28 cellular contexts compared by ENCODE assay signal in the genomic region with DNA sequence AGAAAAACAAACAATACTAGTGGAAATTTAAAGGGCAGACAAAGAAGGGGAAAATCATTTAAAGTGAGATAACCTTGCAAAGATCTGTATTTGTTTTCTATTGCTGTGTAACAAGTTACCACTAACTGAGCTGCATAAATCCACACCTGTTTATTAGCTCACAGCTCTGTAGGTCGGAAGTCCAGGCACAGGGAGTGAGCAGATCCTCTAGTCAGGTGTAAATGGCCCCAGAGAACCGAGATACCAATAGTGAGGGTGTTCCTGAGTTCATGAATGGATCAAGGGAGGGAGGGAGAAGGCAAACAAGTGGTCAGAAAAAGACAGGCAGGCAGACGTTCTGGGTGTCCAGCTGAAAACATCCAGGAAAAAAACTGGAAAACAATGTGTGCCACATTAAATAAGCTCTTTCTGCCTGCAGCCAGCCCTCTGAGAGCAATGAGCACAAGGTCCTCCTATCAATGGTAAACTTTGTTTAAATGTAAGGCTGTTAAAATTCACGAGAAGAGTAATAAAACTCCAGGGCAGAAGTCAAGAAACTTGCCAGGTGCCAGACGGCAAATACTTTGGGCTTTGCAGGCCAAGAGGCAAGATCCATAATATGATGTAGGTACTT. TPM values are rescaled to one million over a fixed set of nuclear protein-coding genes. Genes with fewer than 3 reads are reported as not detected.
A peak's percentile ranks its signal among the peaks of the same experiment; 100 is the strongest.
DNase-seq lines count a peak whose midpoint lies in the region; ATAC-seq and TF ChIP-seq lines count a peak whose summit lies in the region.
"Had no signal": no experiment of that assay in that cellular context is flagged by ENCODE, and none has a peak within 500 bp of the region (broad histone marks: within the 10 kb centered on the region; RNA-seq: fewer than 3 reads in every experiment).

No MANE protein-coding gene starts in this region.

- H3K27me3 ChIP-seq in Peyer's patch: no peaks in the 10 kb centered on the region
- no peaks in the 10 kb centered on the region for H3K27me3 ChIP-seq in hepatocyte
- no peaks in the 10 kb centered on the region for H3K27me3 ChIP-seq in trophoblast cell (ENCODE audit: insufficient read depth, low read length)
- no peaks in the 10 kb centered on the region for H3K27me3 ChIP-seq in body of pancreas
- H3K27me3 ChIP-seq: heart left ventricle, stomach, thyroid gland had no signal

- H2BK5ac ChIP-seq in trophoblast cell (ENCODE audit: low read depth, low read length, poor library complexity): no peak overlapping the region

- H3K9ac ChIP-seq in trophoblast cell (ENCODE audit: low read length): no peak overlapping the region
- H3K9ac ChIP-seq: KMS-11 had no signal

- no peaks in the 10 kb centered on the region for H4K20me1 ChIP-seq in hepatocyte (ENCODE audit: insufficient read depth, poor library complexity, severe bottlenecking)

- H2AFZ ChIP-seq in hepatocyte (no peak overlapping the region), trophoblast cell (ENCODE audit: insufficient read depth, low read length, poor library complexity) (no peak overlapping the region)

- H3K27ac ChIP-seq in Peyer's patch (peak overlapping the region in 3 of 4 donors; percentile 29 to 75 (median 32)), hepatocyte (peak overlapping the region; percentile 62), trophoblast cell (ENCODE audit: low read depth, low read length) (no peak overlapping the region), body of pancreas (peak overlapping the region in 1 of 4 donors; percentile 7)
- H3K27ac ChIP-seq: heart left ventricle, KMS-11, stomach, thyroid gland had no signal

- no peak overlapping the region for H2BK12ac ChIP-seq in trophoblast cell (ENCODE audit: low read length)

- H2AK5ac ChIP-seq in trophoblast cell (ENCODE audit: low read length): no peak overlapping the region

- ATAC-seq in GM19463 (IDR thresholded peaks at IDR 0.05; ENCODE audit: unreplicated experiment): peak; percentile 28
- no peak for ATAC-seq in GM18505 (IDR thresholded peaks at IDR 0.05; ENCODE audit: unreplicated experiment)
- no peak for ATAC-seq in body of pancreas
- ATAC-seq: heart left ventricle, Right ventricle myocardium inferior had no signal

- H3K18ac ChIP-seq in trophoblast cell (ENCODE audit: low read length): no peak overlapping the region

- H4K8ac ChIP-seq in trophoblast cell (ENCODE audit: low read depth, low read length): no peak overlapping the region

- WGBS in hepatocyte (ENCODE audit: low lambda C conversion rate, missing lambda C conversion rate): 32% methylated on average over 5 of the region's 5 CpGs
- no CpG with 5 or more reads among the region's 5 CpGs for WGBS in trophoblast cell (ENCODE audit: extremely low coverage, insufficient coverage, insufficient read length)
- WGBS in body of pancreas, 2 donors: 26 to 27% methylated on average over 5 of the region's 5 CpGs

- H3K14ac ChIP-seq in trophoblast cell (ENCODE audit: low read length): no peak overlapping the region

- DNase-seq in Peyer's patch (peak in 1 of 3 donors; percentile 73), hepatocyte (ENCODE audit: low spot score) (peak; percentile 57), trophoblast cell (no peak), ureter (ENCODE audit: low spot score) (no peak), GM13976 (ENCODE audit: low spot score) (no peak), body of pancreas (no peak)
- DNase-seq: activated CD4-positive, alpha-beta T cell treated with anti-CD3 and anti-CD28 coated beads, Interleukin-2, amount 10 ng/mL, durations not matched to agents 7 days and 5 days; activated naive CD4-positive, alpha-beta T cell treated with Interleukin-2 at 50 U/mL for 16 hours; activated T-cell treated with anti-CD3 and anti-CD28 coated beads, Interleukin-2, amount 50 U/mL, for 48 hours; CD8-positive, alpha-beta memory T cell; DMS153; effector CD8-positive, alpha-beta T cell; erythroblast; heart left ventricle; mammary epithelial cell; MV-4-11; NCI-H1436 treated with DMSO at 0.1 percent for 48 hours; NCI-H446 treated with DMSO at 0.1 percent for 48 hours; nucleus accumbens; stimulated activated CD4-positive, alpha-beta T cell treated with anti-CD3 and anti-CD28 coated beads, Interleukin-2, amount 100 ng/mL, for 24 hours; stomach; thyroid gland had no signal

- no peak overlapping the region for H4K91ac ChIP-seq in trophoblast cell (ENCODE audit: low read depth, low read length)

- no peaks in the 10 kb centered on the region for H3K9me2 ChIP-seq in hepatocyte (replicated peaks; ENCODE audit: insufficient read depth)

- H3K36me3 ChIP-seq in Peyer's patch: no peaks in the 10 kb centered on the region
- no peaks in the 10 kb centered on the region for H3K36me3 ChIP-seq in hepatocyte (replicated peaks; ENCODE audit: insufficient read depth, low read depth)
- H3K36me3 ChIP-seq in trophoblast cell (ENCODE audit: control insufficient read depth in 1 of 2, insufficient read depth in 2 of 2, low read length in 2 of 2): no peaks in the 10 kb centered on the region
- H3K36me3 ChIP-seq in body of pancreas (replicated peaks in 1 of 2; ENCODE audit: insufficient read depth in 1 of 2, low read depth in 2 of 2): no peaks in the 10 kb centered on the region
- H3K36me3 ChIP-seq: heart left ventricle, stomach, thyroid gland had no signal

- TF ChIP-seq CTCF in Peyer's patch (IDR thresholded peaks at IDR 0.05): no peak
- no peak for TF ChIP-seq CTCF in hepatocyte (IDR thresholded peaks at IDR 0.05; ENCODE audit: poor library complexity)
- no peak for TF ChIP-seq CTCF in GM13976 (IDR thresholded peaks at IDR 0.05; ENCODE audit: borderline replicate concordance, control extremely low read depth, extremely low read depth, insufficient read depth, missing control alignments)
- no peak for TF ChIP-seq CTCF in body of pancreas (IDR thresholded peaks at IDR 0.05)

- H3K4me3 ChIP-seq in Peyer's patch: peak overlapping the region in 1 of 4 donors; percentile 3
- H3K4me3 ChIP-seq in hepatocyte: no peak overlapping the region
- H3K4me3 ChIP-seq in trophoblast cell (ENCODE audit: low read depth, low read length): no peak overlapping the region
- H3K4me3 ChIP-seq in body of pancreas: no peak overlapping the region
- H3K4me3 ChIP-seq: heart left ventricle, smooth muscle cell, stomach, thyroid gland had no signal

- H3K4ac ChIP-seq in trophoblast cell (ENCODE audit: low read depth, low read length): no peak overlapping the region

- intact Hi-C loops in body of pancreas (cut with DNase I): no loop called here

- H3K79me1 ChIP-seq in trophoblast cell (ENCODE audit: low read length): no peaks in the 10 kb centered on the region

- TF ChIP-seq POLR2A in Peyer's patch (IDR thresholded peaks at IDR 0.05) (no peak), GM18505 (IDR thresholded peaks at IDR 0.05; ENCODE audit: borderline replicate concordance, extremely low read depth, insufficient read depth, insufficient read length) (no peak), body of pancreas (IDR thresholded peaks at IDR 0.05) (no peak)

- H3K9me3 ChIP-seq in Peyer's patch: no peaks in the 10 kb centered on the region
- no peaks in the 10 kb centered on the region for H3K9me3 ChIP-seq in hepatocyte (ENCODE audit: low read depth)
- no peaks in the 10 kb centered on the region for H3K9me3 ChIP-seq in trophoblast cell (ENCODE audit: insufficient read depth, low read depth, low read length)
- no peaks in the 10 kb centered on the region for H3K9me3 ChIP-seq in body of pancreas
- H3K9me3 ChIP-seq: heart left ventricle, stomach, thyroid gland had no signal

- H3K4me1 ChIP-seq in Peyer's patch (peaks cover 0 to 11% (median 0%) of the 10 kb centered on the region in 4 donors), hepatocyte (ENCODE audit: insufficient read depth) (peaks cover 11% of the 10 kb centered on the region), trophoblast cell (ENCODE audit: control insufficient read depth in 1 of 2, insufficient read depth in 2 of 2, low read length in 2 of 2) (peaks cover 0 to 6% of the 10 kb centered on the region in 2 experiments), body of pancreas (peaks cover 11% of the 10 kb centered on the region)

- H3K4me2 ChIP-seq in hepatocyte (peak overlapping the region; percentile 49), trophoblast cell (ENCODE audit: low read length) (no peak overlapping the region)
- H3K4me2 ChIP-seq: KMS-11, smooth muscle cell had no signal

- H2BK120ac ChIP-seq in trophoblast cell (ENCODE audit: insufficient read depth, low read length, poor library complexity): no peak overlapping the region

- in situ Hi-C loops in GM13976 (cut with MboI; ENCODE audit: low sequenced_read_pairs, unreplicated experiment): no loop called here

- peak overlapping the region; percentile 81 for H3K23ac ChIP-seq in trophoblast cell (ENCODE audit: low read length)

- H3K79me2 ChIP-seq in hepatocyte (peaks cover 85% of the 10 kb centered on the region), trophoblast cell (ENCODE audit: control insufficient read depth, insufficient read depth, low read length, poor library complexity) (no peaks in the 10 kb centered on the region)

- no peak overlapping the region for H4K12ac ChIP-seq in trophoblast cell (ENCODE audit: low read depth, low read length)

RNA-seq across cellular contexts. Expression of a gene that starts 25.0 kb away (rescaled TPM):
- total RNA-seq in Peyer's patch (10 to 100 TPM; 19.6 to 58.2 (median 35.1) TPM), hepatocyte (51.3 and 61.6 TPM in 2 replicates), ureter (24.8 TPM), body of pancreas (10 to 100 TPM; 29.3 to 45.9 TPM)
- polyA plus RNA-seq in hepatocyte: 18.1 and 21.2 TPM in 2 replicates
- polyA plus RNA-seq in trophoblast cell (2013): 12.6 and 15.3 TPM in 2 replicates
- total RNA-seq: B cell had no signal
